ENCODE assay signal across 1 cellular context in the genomic region with DNA sequence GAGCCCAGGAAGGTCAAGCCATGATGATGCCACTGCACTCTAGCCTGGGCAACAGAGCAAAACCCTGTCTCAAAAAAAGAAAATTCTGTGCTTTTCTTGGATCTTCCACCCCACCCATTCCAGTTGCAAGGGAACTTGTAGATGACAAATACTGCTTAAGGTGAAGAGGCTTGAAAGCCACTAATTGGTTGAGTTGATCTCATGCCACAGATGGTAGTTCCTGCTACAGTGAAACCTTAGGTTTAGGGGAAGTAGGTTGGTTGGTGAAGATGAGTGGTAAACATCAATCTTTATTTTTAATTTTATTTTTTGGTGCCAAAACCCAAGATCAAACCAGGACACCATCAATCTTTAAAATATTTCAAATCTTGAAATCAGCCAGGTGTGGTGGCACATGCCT.
A peak's percentile ranks its signal among the peaks of the same experiment; 100 is the strongest.
TF ChIP-seq lines count a peak whose summit lies in the region.

No MANE protein-coding gene starts in this region.

TF ChIP-seq in GM12878, 131 proteins besides CTCF, POLR2A, EP300 and RAD21 (continued from another document):
- TF ChIP-seq JUND (IDR thresholded peaks at IDR 0.05; ENCODE audit: low read depth, low read length) (no peak), SRF (IDR thresholded peaks at IDR 0.05; ENCODE audit: low read depth in 2 of 2, low read length in 2 of 2) (peak; percentile 63 to 88; a peak in 3 of 4 replicates), IKZF1 (conservative IDR thresholded peaks at IDR 0.05) (0 out of 2 replicates have a peak, but pooled peaks have one; percentile 18), NR2C1 (IDR thresholded peaks at IDR 0.05) (no peak), NRF1 (conservative IDR thresholded peaks at IDR 0.05; ENCODE audit: low read depth, low read length) (no peak)
TF ChIP-seq in GM12878: peak in this region for 9.
